5 cellular contexts compared by ENCODE assay signal in genomic region chr4:54290980-54291379, GRCh38.
"Had no signal": no experiment of that assay in that cellular context is flagged by ENCODE, and none has a peak within 500 bp of the region (broad histone marks: within the 10 kb centered on the region; RNA-seq: fewer than 3 reads in every experiment).

No MANE protein-coding gene starts in this region.

- DNase-seq: H9, HCEC 1CT, IMR-90 had no signal

- H3K4me3 Mint-ChIP-seq: GM23338, H9 had no signal

- H3K27ac Mint-ChIP-seq: GM23338, H9 had no signal

- H3K4me3 ChIP-seq: GM23338, K562 had no signal

- H3K9me3 Mint-ChIP-seq: GM23338 had no signal

- H3K4me1 Mint-ChIP-seq: GM23338, H9 had no signal

- ATAC-seq: GM23338, K562 had no signal
